ENCODE assay signal across 11 cellular contexts in the genomic region with DNA sequence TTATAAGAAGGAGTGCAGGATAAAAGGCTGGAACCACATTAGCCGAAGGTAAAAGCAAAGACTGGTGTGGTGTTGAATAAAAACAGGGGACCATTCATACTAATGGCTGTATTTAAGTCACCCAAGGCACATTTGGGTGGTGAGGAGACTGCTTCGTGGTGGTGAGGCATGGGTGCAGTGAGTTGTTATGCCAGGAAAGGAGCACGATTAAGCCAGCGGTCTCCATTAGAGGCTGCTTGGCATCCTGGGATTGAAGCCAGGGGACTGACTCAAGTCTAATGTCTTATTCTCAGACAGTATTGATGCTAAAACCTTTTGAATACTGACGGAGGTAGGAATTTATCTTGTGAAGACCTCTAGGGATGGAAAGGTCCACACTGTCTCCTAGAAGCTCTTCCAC. TPM values are rescaled to one million over a fixed set of nuclear protein-coding genes. Genes with fewer than 3 reads are reported as not detected.
DNase-seq lines count a peak whose midpoint lies in the region; ATAC-seq and TF ChIP-seq lines count a peak whose summit lies in the region.
"Had no signal": no experiment of that assay in that cellular context is flagged by ENCODE, and none has a peak within 500 bp of the region (broad histone marks: within the 10 kb centered on the region; RNA-seq: fewer than 3 reads in every experiment).

No MANE protein-coding gene starts in this region.

- H3K36me3 Mint-ChIP-seq in activated T-cell treated with anti-CD3 and anti-CD28 coated beads, Interleukin-2, amount 50 U/mL, for 72 hours (ENCODE audit: insufficient read depth in 2 of 2), result no peaks in the 10 kb centered on the region
- peaks cover 9% of the 10 kb centered on the region for H3K36me3 Mint-ChIP-seq in activated B cell treated with CpG ODN at 0.5 μM for 24 hours (ENCODE audit: low read depth)

- H3K9me3 ChIP-seq in liver (ENCODE audit: control insufficient read depth in 4 of 4, low read length in 3 of 4) (no peaks in the 10 kb centered on the region), transverse colon (no peaks in the 10 kb centered on the region)
- H3K9me3 ChIP-seq: BE2C had no signal

- WGBS in liver, result 52% methylated on average over 5 of the region's 5 CpGs
- WGBS in transverse colon (ENCODE audit: low coverage in 1 of 2), 2 donors, result 64% methylated on average over 5 of the region's 5 CpGs

- no peaks in the 10 kb centered on the region for H3K27me3 Mint-ChIP-seq in activated T-cell treated with anti-CD3 and anti-CD28 coated beads, Interleukin-2, amount 50 U/mL, for 72 hours (ENCODE audit: low read depth)
- H3K27me3 Mint-ChIP-seq in activated B cell treated with CpG ODN at 0.5 μM for 24 hours, result no peaks in the 10 kb centered on the region

- H3K9me3 Mint-ChIP-seq in activated T-cell treated with anti-CD3 and anti-CD28 coated beads, Interleukin-2, amount 50 U/mL, for 72 hours, result no peaks in the 10 kb centered on the region
- no peaks in the 10 kb centered on the region for H3K9me3 Mint-ChIP-seq in activated B cell treated with CpG ODN at 0.5 μM for 24 hours

- no peak for DNase-seq in activated T-cell treated with anti-CD3 and anti-CD28 coated beads, Interleukin-2, amount 50 U/mL, for 72 hours
- no peak for DNase-seq in activated T-cell treated with anti-CD3 and anti-CD28 coated beads, Interleukin-2, amount 50 U/mL, for 1 hour
- DNase-seq in activated B cell treated with CpG ODN at 0.5 μM for 24 hours (no peak), transverse colon (no peak), NCI-H1048 (lab: John Stamatoyannopoulos, UW) (no peak), NCI-H1417 treated with DMSO at 0.1 percent for 48 hours (lab: John Stamatoyannopoulos, UW) (no peak), NCI-H146 treated with DMSO at 0.1 percent for 48 hours (lab: John Stamatoyannopoulos, UW; ENCODE audit: unreplicated experiment) (no peak)
- DNase-seq: BE2C, NCI-H1105 treated with DMSO at 0.1 percent for 48 hours had no signal

- no peak for TF ChIP-seq POLR2A in transverse colon (IDR thresholded peaks at IDR 0.05)

- no peak for TF ChIP-seq CTCF in activated B cell treated with CpG ODN at 0.5 μM for 24 hours (IDR thresholded peaks at IDR 0.05)
- no peak for TF ChIP-seq CTCF in liver (IDR thresholded peaks at IDR 0.05; ENCODE audit: low read depth, low read length, missing input control)
- TF ChIP-seq CTCF in transverse colon (IDR thresholded peaks at IDR 0.05), result no peak

- no peaks in the 10 kb centered on the region for H3K27me3 ChIP-seq in liver (ENCODE audit: control insufficient read depth in 4 of 4, insufficient read depth in 4 of 4, low read length in 3 of 4)
- H3K27me3 ChIP-seq in transverse colon, result no peaks in the 10 kb centered on the region
- H3K27me3 ChIP-seq: BE2C had no signal

- peak overlapping the region; percentile 1 to 8 for H3K9ac ChIP-seq in liver (ENCODE audit: low read depth in 1 of 2, low read length in 2 of 2)

- peaks cover 24% of the 10 kb centered on the region for H3K4me1 Mint-ChIP-seq in activated T-cell treated with anti-CD3 and anti-CD28 coated beads, Interleukin-2, amount 50 U/mL, for 72 hours (ENCODE audit: low read depth)
- peaks cover 19% of the 10 kb centered on the region for H3K4me1 Mint-ChIP-seq in activated B cell treated with CpG ODN at 0.5 μM for 24 hours

- peak overlapping the region; percentile 88 for H3K27ac Mint-ChIP-seq in activated T-cell treated with anti-CD3 and anti-CD28 coated beads, Interleukin-2, amount 50 U/mL, for 72 hours
- H3K27ac Mint-ChIP-seq in activated B cell treated with CpG ODN at 0.5 μM for 24 hours, result peak overlapping the region; percentile 77

- no peaks in the 10 kb centered on the region for H3K36me3 ChIP-seq in liver (ENCODE audit: control insufficient read depth in 4 of 4, insufficient read depth in 3 of 4, low read depth in 1 of 4, low read length in 3 of 4)
- no peaks in the 10 kb centered on the region for H3K36me3 ChIP-seq in transverse colon
- H3K36me3 ChIP-seq: BE2C had no signal

- no peak for TF ChIP-seq RAD21 in liver (IDR thresholded peaks at IDR 0.05)

- no peak for ATAC-seq in activated T-cell treated with anti-CD3 and anti-CD28 coated beads, Interleukin-2, amount 50 U/mL, for 72 hours (replicated peaks in 1 of 2)
- ATAC-seq in activated B cell treated with CpG ODN at 0.5 μM for 24 hours (ENCODE audit: low read depth), result no peak

- CTCF ChIA-PET in activated B cell treated with CpG ODN at 0.5 μM for 24 hours (lab: Charles Lee), result no interaction called here

- intact Hi-C loops in activated B cell treated with CpG ODN at 0.5 μM for 24 hours (cut with micrococcal nuclease) (loop anchor here (1.0 kb wide), 1 partner anchor 22 kb away; a partner anchor contains a TSS), transverse colon (cut with DNase I; ENCODE audit: low total_unique reads) (no loop called here)

- H3K27ac ChIP-seq in liver (ENCODE audit: low read depth in 1 of 2, low read length in 2 of 2), result peak overlapping the region; percentile 62 to 81
- H3K27ac ChIP-seq in transverse colon, result peak overlapping the region; percentile 68 to 73 (median 70)
- H3K27ac ChIP-seq: epithelial cell of prostate had no signal

- H3K4me3 Mint-ChIP-seq in activated T-cell treated with anti-CD3 and anti-CD28 coated beads, Interleukin-2, amount 50 U/mL, for 72 hours, result no peak overlapping the region
- peak overlapping the region; percentile 21 for H3K4me3 Mint-ChIP-seq in activated B cell treated with CpG ODN at 0.5 μM for 24 hours

- peak overlapping the region in 1 of 3 donors; percentile 42 for H3K4me3 ChIP-seq in liver (ENCODE audit: low read depth in 1 of 3, low read length in 3 of 3)
- H3K4me3 ChIP-seq in transverse colon, result peak overlapping the region in 1 of 4 donors; percentile 25

- in situ Hi-C loops in transverse colon (cut with MboI; ENCODE audit: low pct_ligation_motif_present in 1 of 4, low pct_unique_long_range_greater_than_20kb in 1 of 4, low sequenced_read_pairs in 3 of 4), result no loop called here

- H3K4me1 ChIP-seq in liver (ENCODE audit: control insufficient read depth in 4 of 4, insufficient read depth in 4 of 4, low read length in 3 of 4) (peaks cover 5 to 33% (median 27%) of the 10 kb centered on the region in 4 donors), transverse colon (peaks cover 13 to 45% (median 28%) of the 10 kb centered on the region in 4 donors)

- POLR2A ChIA-PET in activated B cell treated with CpG ODN at 0.5 μM for 24 hours (lab: Charles Lee), result interaction anchor here (0.7 to 1.8 kb wide), 3 partner anchors 22 to 1153 kb away, joined by 3 to 15 read pairs (median 3); a partner anchor contains a TSS

- TF ChIP-seq EP300 in transverse colon (IDR thresholded peaks at IDR 0.05; ENCODE audit: low read depth), result no peak

TF ChIP-seq in liver, 16 proteins besides CTCF, POLR2A, EP300 and RAD21 (continues in another document):
- TF ChIP-seq, protein P1, sequence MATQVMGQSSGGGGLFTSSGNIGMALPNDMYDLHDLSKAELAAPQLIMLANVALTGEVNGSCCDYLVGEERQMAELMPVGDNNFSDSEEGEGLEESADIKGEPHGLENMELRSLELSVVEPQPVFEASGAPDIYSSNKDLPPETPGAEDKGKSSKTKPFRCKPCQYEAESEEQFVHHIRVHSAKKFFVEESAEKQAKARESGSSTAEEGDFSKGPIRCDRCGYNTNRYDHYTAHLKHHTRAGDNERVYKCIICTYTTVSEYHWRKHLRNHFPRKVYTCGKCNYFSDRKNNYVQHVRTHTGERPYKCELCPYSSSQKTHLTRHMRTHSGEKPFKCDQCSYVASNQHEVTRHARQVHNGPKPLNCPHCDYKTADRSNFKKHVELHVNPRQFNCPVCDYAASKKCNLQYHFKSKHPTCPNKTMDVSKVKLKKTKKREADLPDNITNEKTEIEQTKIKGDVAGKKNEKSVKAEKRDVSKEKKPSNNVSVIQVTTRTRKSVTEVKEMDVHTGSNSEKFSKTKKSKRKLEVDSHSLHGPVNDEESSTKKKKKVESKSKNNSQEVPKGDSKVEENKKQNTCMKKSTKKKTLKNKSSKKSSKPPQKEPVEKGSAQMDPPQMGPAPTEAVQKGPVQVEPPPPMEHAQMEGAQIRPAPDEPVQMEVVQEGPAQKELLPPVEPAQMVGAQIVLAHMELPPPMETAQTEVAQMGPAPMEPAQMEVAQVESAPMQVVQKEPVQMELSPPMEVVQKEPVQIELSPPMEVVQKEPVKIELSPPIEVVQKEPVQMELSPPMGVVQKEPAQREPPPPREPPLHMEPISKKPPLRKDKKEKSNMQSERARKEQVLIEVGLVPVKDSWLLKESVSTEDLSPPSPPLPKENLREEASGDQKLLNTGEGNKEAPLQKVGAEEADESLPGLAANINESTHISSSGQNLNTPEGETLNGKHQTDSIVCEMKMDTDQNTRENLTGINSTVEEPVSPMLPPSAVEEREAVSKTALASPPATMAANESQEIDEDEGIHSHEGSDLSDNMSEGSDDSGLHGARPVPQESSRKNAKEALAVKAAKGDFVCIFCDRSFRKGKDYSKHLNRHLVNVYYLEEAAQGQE (IDR thresholded peaks at IDR 0.05), result no peak
- TF ChIP-seq HNF4A (conservative IDR thresholded peaks at IDR 0.05) (no peak), RXRA (IDR thresholded peaks at IDR 0.05) (no peak), YY1 (IDR thresholded peaks at IDR 0.05) (no peak), NR2F2 (IDR thresholded peaks at IDR 0.05) (no peak), GABPA (IDR thresholded peaks at IDR 0.05 in 1 of 2, conservative IDR thresholded peaks at IDR 0.05 in 1 of 2) (no peak), TAF1 (conservative IDR thresholded peaks at IDR 0.05) (no peak), EGR1 (IDR thresholded peaks at IDR 0.05; ENCODE audit: low read depth in 2 of 2) (no peak), SP1 (IDR thresholded peaks at IDR 0.05) (no peak), HNF4G (IDR thresholded peaks at IDR 0.05) (no peak)
- TF ChIP-seq, protein P2, sequence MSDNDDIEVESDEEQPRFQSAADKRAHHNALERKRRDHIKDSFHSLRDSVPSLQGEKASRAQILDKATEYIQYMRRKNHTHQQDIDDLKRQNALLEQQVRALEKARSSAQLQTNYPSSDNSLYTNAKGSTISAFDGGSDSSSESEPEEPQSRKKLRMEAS (IDR thresholded peaks at IDR 0.05), result no peak
- TF ChIP-seq, protein P3, sequence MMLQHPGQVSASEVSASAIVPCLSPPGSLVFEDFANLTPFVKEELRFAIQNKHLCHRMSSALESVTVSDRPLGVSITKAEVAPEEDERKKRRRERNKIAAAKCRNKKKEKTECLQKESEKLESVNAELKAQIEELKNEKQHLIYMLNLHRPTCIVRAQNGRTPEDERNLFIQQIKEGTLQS (IDR thresholded peaks at IDR 0.05), result no peak

RNA-seq across cellular contexts. Expression of a gene that starts 21.9 kb away (rescaled TPM):
- total RNA-seq in activated T-cell treated with anti-CD3 and anti-CD28 coated beads, Interleukin-2, amount 50 U/mL, for 72 hours, result 10 to 100 TPM; 51.3 to 54.6 TPM
- total RNA-seq in activated B cell treated with CpG ODN at 0.5 μM for 24 hours, result 42.2 and 47.7 TPM in 2 replicates
- total RNA-seq in liver, result 10 to 100 TPM; 27.7 to 39.5 TPM
- polyA plus RNA-seq in liver, result 1 to 10 TPM; 6.2 to 8.0 TPM
- total RNA-seq in transverse colon, result 10 to 100 TPM; 25.1 to 64.7 (median 43.0) TPM
